ENCODE assay signal across 27 cellular contexts in genomic region chr2:219032051-219032745, GRCh38. TPM values are rescaled to one million over a fixed set of nuclear protein-coding genes. Genes with fewer than 3 reads are reported as not detected.
DNase-seq lines count a peak whose midpoint lies in the region; ATAC-seq, FAIRE-seq and TF ChIP-seq lines count a peak whose summit lies in the region.
"Had no signal": no experiment of that assay in that cellular context is flagged by ENCODE, and none has a peak within 500 bp of the region (broad histone marks: within the 10 kb centered on the region; RNA-seq: fewer than 3 reads in every experiment).

No MANE protein-coding gene starts in this region.

- H3K4me1 ChIP-seq in HepG2 (ENCODE audit: insufficient read depth, low read length) (peaks cover 1% of the 10 kb centered on the region), right lobe of liver (no peaks in the 10 kb centered on the region), kidney (ENCODE audit: control insufficient read depth in 1 of 2, insufficient read depth in 1 of 2, low read depth in 1 of 2, low read length in 2 of 2) (no peaks in the 10 kb centered on the region), upper lobe of right lung (no peaks in the 10 kb centered on the region), body of pancreas (no peaks in the 10 kb centered on the region)
- H3K4me1 ChIP-seq: A549; BE2C; BLaER1 treated with 17β-estradiol and CSF1 and Interleukin-3, amounts not matched to agents 10 nM and 100 nM had no signal

- no peak for TF ChIP-seq RAD21 in HepG2 (CRISPR knock-in tag; IDR thresholded peaks at IDR 0.05)

- TF ChIP-seq POLR2A in HepG2 (IDR thresholded peaks at IDR 0.05; ENCODE audit: insufficient read depth in 1 of 2, low read depth in 2 of 2, low read length in 2 of 2) (no peak), right lobe of liver (IDR thresholded peaks at IDR 0.05) (no peak), body of pancreas (IDR thresholded peaks at IDR 0.05) (no peak)

- H3K9ac ChIP-seq in HepG2 (ENCODE audit: insufficient read depth, low read depth, low read length) (no peak overlapping the region), kidney (ENCODE audit: low read length in 2 of 2) (no peak overlapping the region)
- H3K9ac ChIP-seq: BLaER1 treated with 17β-estradiol and CSF1 and Interleukin-3, amounts not matched to agents 10 nM and 100 nM had no signal

- no peak for ATAC-seq in HepG2
- ATAC-seq in right lobe of liver: no peak
- no peak for ATAC-seq in upper lobe of right lung
- no peak for ATAC-seq in body of pancreas
- ATAC-seq: A549, HCT116 had no signal

- H3K36me3 ChIP-seq in HepG2 (replicated peaks in 1 of 2; ENCODE audit: control insufficient read depth in 1 of 2, insufficient read depth in 2 of 2, low read length in 2 of 2) (no peaks in the 10 kb centered on the region), right lobe of liver (no peaks in the 10 kb centered on the region), kidney (ENCODE audit: control insufficient read depth in 1 of 2, insufficient read depth in 2 of 2, low read length in 2 of 2) (no peaks in the 10 kb centered on the region), upper lobe of right lung (no peaks in the 10 kb centered on the region), body of pancreas (replicated peaks in 1 of 2; ENCODE audit: insufficient read depth in 1 of 2, low read depth in 2 of 2) (no peaks in the 10 kb centered on the region)
- H3K36me3 ChIP-seq: BE2C; BLaER1 treated with 17β-estradiol and CSF1 and Interleukin-3, amounts not matched to agents 10 nM and 100 nM had no signal

- H3K27me3 ChIP-seq in HepG2 (ENCODE audit: control insufficient read depth in 1 of 2, insufficient read depth in 2 of 2, low read length in 2 of 2): peaks cover 12 to 69% of the 10 kb centered on the region in 2 experiments; a peak in 4 of 5 replicates
- no peaks in the 10 kb centered on the region for H3K27me3 ChIP-seq in right lobe of liver
- H3K27me3 ChIP-seq in upper lobe of right lung: peaks cover 45% of the 10 kb centered on the region
- no peaks in the 10 kb centered on the region for H3K27me3 ChIP-seq in body of pancreas
- H3K27me3 ChIP-seq: BE2C had no signal

- in situ Hi-C loops in HepG2 (cut with HindIII; ENCODE audit: extremely low pct_ligation_motif_present, low pct_unique_long_range_greater_than_20kb): no loop called here

- H3K9me3 ChIP-seq in HepG2 (ENCODE audit: low read length): no peaks in the 10 kb centered on the region
- H3K9me3 ChIP-seq in right lobe of liver: no peaks in the 10 kb centered on the region
- no peaks in the 10 kb centered on the region for H3K9me3 ChIP-seq in kidney (ENCODE audit: control insufficient read depth in 1 of 2, low read length in 2 of 2)
- no peaks in the 10 kb centered on the region for H3K9me3 ChIP-seq in upper lobe of right lung
- no peaks in the 10 kb centered on the region for H3K9me3 ChIP-seq in body of pancreas
- H3K9me3 ChIP-seq: A549; BE2C; BLaER1 treated with 17β-estradiol and CSF1 and Interleukin-3, amounts not matched to agents 10 nM and 100 nM had no signal

- no peak overlapping the region for H3K4me2 ChIP-seq in HepG2 (ENCODE audit: low read depth, low read length)
- H3K4me2 ChIP-seq: A549; BLaER1 treated with 17β-estradiol and CSF1 and Interleukin-3, amounts not matched to agents 10 nM and 100 nM had no signal

- no peak overlapping the region for H3K4me3 ChIP-seq in HepG2 (replicated peaks in 1 of 3; ENCODE audit: insufficient read depth in 1 of 3, low read depth in 2 of 3, low read length in 3 of 3)
- no peak overlapping the region for H3K4me3 ChIP-seq in right lobe of liver
- no peak overlapping the region for H3K4me3 ChIP-seq in kidney (ENCODE audit: low read length in 2 of 2)
- H3K4me3 ChIP-seq in upper lobe of right lung: no peak overlapping the region
- no peak overlapping the region for H3K4me3 ChIP-seq in body of pancreas
- H3K4me3 ChIP-seq: A549; BLaER1 treated with 17β-estradiol and CSF1 and Interleukin-3, amounts not matched to agents 10 nM and 100 nM had no signal

- no peaks in the 10 kb centered on the region for H3K79me2 ChIP-seq in HepG2 (ENCODE audit: insufficient read depth, low read length)

- BruUV-seq in HepG2 (replicated peaks; lab: Mats Ljungman, UMichigan): no TSS peak

- TF ChIP-seq CTCF in HepG2 (CRISPR knock-in tag; IDR thresholded peaks at IDR 0.05): no peak
- TF ChIP-seq CTCF in right lobe of liver (IDR thresholded peaks at IDR 0.05): no peak
- TF ChIP-seq CTCF in kidney (IDR thresholded peaks at IDR 0.05; ENCODE audit: borderline replicate concordance, extremely low read depth, insufficient read depth): no peak
- TF ChIP-seq CTCF in upper lobe of right lung (IDR thresholded peaks at IDR 0.05): no peak
- TF ChIP-seq CTCF in body of pancreas (IDR thresholded peaks at IDR 0.05): no peak

- no peak overlapping the region for H2AFZ ChIP-seq in HepG2 (ENCODE audit: low read length)

- WGBS in HepG2 (ENCODE audit: low lambda C conversion rate): 17% methylated on average over 20 of the region's 23 CpGs
- WGBS in right lobe of liver (ENCODE audit: insufficient coverage, low coverage, low lambda C conversion rate, missing lambda C conversion rate): 70% methylated on average over 11 of the region's 23 CpGs
- WGBS in body of pancreas, 2 donors: 69 to 76% methylated on average over 16 to 23 of the region's 23 CpGs

- no peak for TF ChIP-seq EP300 in HepG2 (IDR thresholded peaks at IDR 0.05; ENCODE audit: low read depth in 2 of 2, low read length in 2 of 2)
- TF ChIP-seq EP300 in HepG2 (CRISPR knock-in tag; IDR thresholded peaks at IDR 0.05; ENCODE audit: borderline replicate concordance): no peak

- DNase-seq in HepG2 (ENCODE audit: low spot score): no peak
- no peak for DNase-seq in right lobe of liver
- peak; percentile 4 for DNase-seq in NCI-H82 treated with DMSO at 0.1 percent for 48 hours (lab: John Stamatoyannopoulos, UW; ENCODE audit: unreplicated experiment)
- DNase-seq in kidney: peak; percentile 54
- peak; percentile 46 for DNase-seq in upper lobe of right lung
- DNase-seq in SW480 (ENCODE audit: low spot score): no peak
- DNase-seq in body of pancreas: no peak
- DNase-seq in NCI-H2107 (lab: John Stamatoyannopoulos, UW): no peak
- DNase-seq: 8988T; ACHN; AML-193; BE2C; Calu3; CD4-positive, alpha-beta memory T cell; COR-L47; DMS53; DMS79 treated with DMSO at 0.1 percent for 48 hours; GF-D8; H9 had no signal

- H4K20me1 ChIP-seq in HepG2 (ENCODE audit: insufficient read depth, low read length): peaks cover 8% of the 10 kb centered on the region; the same call in 1 of the 2 replicates

- FAIRE-seq in HepG2 (lab: Jason Lieb, UNC) (no peak), kidney (lab: Jason Lieb, UNC) (no peak)
- FAIRE-seq: A549, GM12891, GM18507 had no signal

- CTCF ChIA-PET in HepG2 (lab: Yijun Ruan, JAX; ENCODE audit: low intra/inter-chr PET ratio, low total read pairs): no interaction called here

- intact Hi-C loops in HepG2 (cut with micrococcal nuclease; ENCODE audit: unreplicated experiment) (no loop called here), right lobe of liver (cut with DNase I) (no loop called here), kidney (cut with DNase I) (no loop called here), upper lobe of right lung (cut with DNase I) (no loop called here), body of pancreas (cut with DNase I) (no loop called here)

- POLR2A ChIA-PET in HepG2 (lab: Yijun Ruan, JAX): no interaction called here

- H3K27ac ChIP-seq in HepG2 (ENCODE audit: extremely low read length, insufficient read depth, low read length) (no peak overlapping the region), right lobe of liver (no peak overlapping the region), kidney (ENCODE audit: low read depth in 2 of 2, low read length in 2 of 2) (no peak overlapping the region), upper lobe of right lung (no peak overlapping the region), body of pancreas (no peak overlapping the region)
- H3K27ac ChIP-seq: A549; BLaER1 treated with 17β-estradiol and CSF1 and Interleukin-3, amounts not matched to agents 10 nM and 100 nM had no signal

RNA-seq across cellular contexts. Expression of gene CFAP65, which starts 9.1 kb away (rescaled TPM):
- not detected in 2 replicates for total RNA-seq in HepG2 (2016; rRNA removed; fragmentation: Illumina TruSeq; extraction: Trizol)
- not detected in 2 replicates for total RNA-seq in HepG2 (2016; cell fraction: cytosol; rRNA removed; fragmentation: Illumina TruSeq; extraction: Trizol; ENCODE audit: low read depth)
- not detected in 2 replicates for total RNA-seq in HepG2 (2016; cell fraction: insoluble cytoplasmic fraction; rRNA removed; fragmentation: Illumina TruSeq; extraction: Trizol)
- total RNA-seq in HepG2 (2016; cell fraction: membrane; rRNA removed; fragmentation: Illumina TruSeq; extraction: Trizol): not detected in 2 replicates
- not detected in 2 replicates for total RNA-seq in HepG2 (2016; cell fraction: nucleus; rRNA removed; fragmentation: Illumina TruSeq; extraction: Trizol)
- 0.03 and 0.05 TPM in 2 replicates for polyA plus RNA-seq in HepG2 (2011; rRNA removed)
- polyA plus RNA-seq in HepG2 (2011; cell fraction: cytosol; rRNA removed): 0.03 TPM in 2 replicates
- polyA plus RNA-seq in HepG2 (2011; cell fraction: nucleus; rRNA removed): 0.17 and 0.18 TPM in 2 replicates
- polyA plus RNA-seq in HepG2 (2012): 0.09 TPM in 1 of 2 replicates, not detected in the other
- polyA plus RNA-seq in HepG2 (2016; cell fraction: cytosol; fragmentation: Illumina TruSeq; extraction: Trizol; ENCODE audit: low read depth): not detected in 2 replicates
- not detected in 2 replicates for polyA plus RNA-seq in HepG2 (2016; cell fraction: insoluble cytoplasmic fraction; fragmentation: Illumina TruSeq; extraction: Trizol; ENCODE audit: low read depth)
- polyA plus RNA-seq in HepG2 (2016; cell fraction: membrane; fragmentation: Illumina TruSeq; extraction: Trizol; ENCODE audit: low read depth): not detected in 2 replicates
- not detected in 2 replicates for polyA plus RNA-seq in HepG2 (2016; cell fraction: nucleus; fragmentation: Illumina TruSeq; extraction: Trizol; ENCODE audit: insufficient read depth, low read depth)
- polyA minus RNA-seq in HepG2 (2011; rRNA and poly(A)+ RNA removed; ENCODE audit: low replicate concordance): not detected in 2 replicates
- polyA minus RNA-seq in HepG2 (2011; cell fraction: cytosol; rRNA and poly(A)+ RNA removed): not detected in 2 replicates
- polyA minus RNA-seq in HepG2 (2011; cell fraction: nucleus; rRNA and poly(A)+ RNA removed): not detected in 2 replicates
- total RNA-seq in right lobe of liver: not detected
- total RNA-seq in kidney: 2.0 TPM
- 0.73 TPM for polyA plus RNA-seq in kidney (ENCODE audit: insufficient read depth, low read depth, low replicate concordance)
- not detected for total RNA-seq in upper lobe of right lung
- not detected for total RNA-seq in body of pancreas
- total RNA-seq: CD4-positive, alpha-beta memory T cell; G401 had no signal
- polyA plus RNA-seq: CD4-positive, alpha-beta memory T cell had no signal

RNA-seq across cellular contexts. Expression of gene IHH, which starts 28.5 kb away (rescaled TPM):
- total RNA-seq in HepG2 (2016; rRNA removed; fragmentation: Illumina TruSeq; extraction: Trizol): 0.15 and 0.42 TPM in 2 replicates
- total RNA-seq in HepG2 (2016; cell fraction: cytosol; rRNA removed; fragmentation: Illumina TruSeq; extraction: Trizol; ENCODE audit: low read depth): 0.20 TPM in 1 of 2 replicates, not detected in the other
- 0.31 and 0.39 TPM in 2 replicates for total RNA-seq in HepG2 (2016; cell fraction: insoluble cytoplasmic fraction; rRNA removed; fragmentation: Illumina TruSeq; extraction: Trizol)
- 0.28 and 0.31 TPM in 2 replicates for total RNA-seq in HepG2 (2016; cell fraction: membrane; rRNA removed; fragmentation: Illumina TruSeq; extraction: Trizol)
- total RNA-seq in HepG2 (2016; cell fraction: nucleus; rRNA removed; fragmentation: Illumina TruSeq; extraction: Trizol): 0.63 and 0.90 TPM in 2 replicates
- polyA plus RNA-seq in HepG2 (2011; rRNA removed): 0.10 TPM in 1 of 2 replicates, not detected in the other
- polyA plus RNA-seq in HepG2 (2011; cell fraction: cytosol; rRNA removed): 0.09 TPM in 2 replicates
- 0.16 and 0.37 TPM in 2 replicates for polyA plus RNA-seq in HepG2 (2011; cell fraction: nucleus; rRNA removed)
- polyA plus RNA-seq in HepG2 (2012): 0.08 and 0.12 TPM in 2 replicates
- polyA plus RNA-seq in HepG2 (2016; cell fraction: cytosol; fragmentation: Illumina TruSeq; extraction: Trizol; ENCODE audit: low read depth): 0.11 and 0.16 TPM in 2 replicates
- polyA plus RNA-seq in HepG2 (2016; cell fraction: insoluble cytoplasmic fraction; fragmentation: Illumina TruSeq; extraction: Trizol; ENCODE audit: low read depth): 0.30 and 0.58 TPM in 2 replicates
- 0.41 and 0.43 TPM in 2 replicates for polyA plus RNA-seq in HepG2 (2016; cell fraction: membrane; fragmentation: Illumina TruSeq; extraction: Trizol; ENCODE audit: low read depth)
- polyA plus RNA-seq in HepG2 (2016; cell fraction: nucleus; fragmentation: Illumina TruSeq; extraction: Trizol; ENCODE audit: insufficient read depth, low read depth): 0.81 and 1.1 TPM in 2 replicates
- polyA minus RNA-seq in HepG2 (2011; rRNA and poly(A)+ RNA removed; ENCODE audit: low replicate concordance): 0.26 TPM in 1 of 2 replicates, not detected in the other
- polyA minus RNA-seq in HepG2 (2011; cell fraction: cytosol; rRNA and poly(A)+ RNA removed): not detected in 2 replicates
- 0.26 and 0.50 TPM in 2 replicates for polyA minus RNA-seq in HepG2 (2011; cell fraction: nucleus; rRNA and poly(A)+ RNA removed)
- total RNA-seq in right lobe of liver: 1 to 10 TPM in 3 of 6 experiments, under 1 TPM in 3; 0.42 to 3.9 (median 1.1) TPM
- 0.88 TPM for total RNA-seq in kidney
- polyA plus RNA-seq in kidney (ENCODE audit: insufficient read depth, low read depth, low replicate concordance): 3.1 TPM
- 0.69 TPM for total RNA-seq in upper lobe of right lung
- 1 to 10 TPM in 1 of 2 donors, not detected in 1; 1.0 TPM for total RNA-seq in body of pancreas
- total RNA-seq: Daoy, G401, H4, H9 had no signal
- polyA plus RNA-seq: CD4-positive, alpha-beta memory T cell had no signal

RNA-seq across cellular contexts. Expression of gene CRYBA2, which starts 39.0 kb away (rescaled TPM):
- total RNA-seq in HepG2 (2016; rRNA removed; fragmentation: Illumina TruSeq; extraction: Trizol) (not detected in 2 replicates), right lobe of liver (not detected), kidney (not detected), upper lobe of right lung (not detected), body of pancreas (10 to 100 TPM; 23.1 to 26.4 TPM)
- not detected in 2 replicates for total RNA-seq in HepG2 (2016; cell fraction: cytosol; rRNA removed; fragmentation: Illumina TruSeq; extraction: Trizol; ENCODE audit: low read depth)
- total RNA-seq in HepG2 (2016; cell fraction: insoluble cytoplasmic fraction; rRNA removed; fragmentation: Illumina TruSeq; extraction: Trizol): not detected in 2 replicates
- total RNA-seq in HepG2 (2016; cell fraction: membrane; rRNA removed; fragmentation: Illumina TruSeq; extraction: Trizol): not detected in 2 replicates
- total RNA-seq in HepG2 (2016; cell fraction: nucleus; rRNA removed; fragmentation: Illumina TruSeq; extraction: Trizol): not detected in 2 replicates
- polyA plus RNA-seq in HepG2 (2011; rRNA removed) (not detected in 2 replicates), kidney (ENCODE audit: insufficient read depth, low read depth, low replicate concordance) (not detected)
- not detected in 2 replicates for polyA plus RNA-seq in HepG2 (2011; cell fraction: cytosol; rRNA removed)
- polyA plus RNA-seq in HepG2 (2011; cell fraction: nucleus; rRNA removed): not detected in 2 replicates
- not detected in 2 replicates for polyA plus RNA-seq in HepG2 (2012)
- not detected in 2 replicates for polyA plus RNA-seq in HepG2 (2016; cell fraction: cytosol; fragmentation: Illumina TruSeq; extraction: Trizol; ENCODE audit: low read depth)
- not detected in 2 replicates for polyA plus RNA-seq in HepG2 (2016; cell fraction: insoluble cytoplasmic fraction; fragmentation: Illumina TruSeq; extraction: Trizol; ENCODE audit: low read depth)
- polyA plus RNA-seq in HepG2 (2016; cell fraction: membrane; fragmentation: Illumina TruSeq; extraction: Trizol; ENCODE audit: low read depth): not detected in 2 replicates
- not detected in 2 replicates for polyA plus RNA-seq in HepG2 (2016; cell fraction: nucleus; fragmentation: Illumina TruSeq; extraction: Trizol; ENCODE audit: insufficient read depth, low read depth)
- not detected in 2 replicates for polyA minus RNA-seq in HepG2 (2011; rRNA and poly(A)+ RNA removed; ENCODE audit: low replicate concordance)
- polyA minus RNA-seq in HepG2 (2011; cell fraction: cytosol; rRNA and poly(A)+ RNA removed): not detected in 2 replicates
- not detected in 2 replicates for polyA minus RNA-seq in HepG2 (2011; cell fraction: nucleus; rRNA and poly(A)+ RNA removed)
- total RNA-seq: Calu3; CD4-positive, alpha-beta memory T cell; G401; H4; H9 had no signal
- polyA plus RNA-seq: A549; CD4-positive, alpha-beta memory T cell had no signal

RNA-seq across cellular contexts. Expression of gene FEV, which starts 47.2 kb away (rescaled TPM):
- total RNA-seq in HepG2 (2016; rRNA removed; fragmentation: Illumina TruSeq; extraction: Trizol): not detected in 2 replicates
- total RNA-seq in HepG2 (2016; cell fraction: cytosol; rRNA removed; fragmentation: Illumina TruSeq; extraction: Trizol; ENCODE audit: low read depth): not detected in 2 replicates
- total RNA-seq in HepG2 (2016; cell fraction: insoluble cytoplasmic fraction; rRNA removed; fragmentation: Illumina TruSeq; extraction: Trizol): not detected in 2 replicates
- not detected in 2 replicates for total RNA-seq in HepG2 (2016; cell fraction: membrane; rRNA removed; fragmentation: Illumina TruSeq; extraction: Trizol)
- not detected in 2 replicates for total RNA-seq in HepG2 (2016; cell fraction: nucleus; rRNA removed; fragmentation: Illumina TruSeq; extraction: Trizol)
- not detected in 2 replicates for polyA plus RNA-seq in HepG2 (2011; rRNA removed)
- polyA plus RNA-seq in HepG2 (2011; cell fraction: cytosol; rRNA removed): not detected in 2 replicates
- not detected in 2 replicates for polyA plus RNA-seq in HepG2 (2011; cell fraction: nucleus; rRNA removed)
- not detected in 2 replicates for polyA plus RNA-seq in HepG2 (2012)
- polyA plus RNA-seq in HepG2 (2016; cell fraction: cytosol; fragmentation: Illumina TruSeq; extraction: Trizol; ENCODE audit: low read depth): not detected in 2 replicates
- not detected in 2 replicates for polyA plus RNA-seq in HepG2 (2016; cell fraction: insoluble cytoplasmic fraction; fragmentation: Illumina TruSeq; extraction: Trizol; ENCODE audit: low read depth)
- polyA plus RNA-seq in HepG2 (2016; cell fraction: membrane; fragmentation: Illumina TruSeq; extraction: Trizol; ENCODE audit: low read depth): not detected in 2 replicates
- polyA plus RNA-seq in HepG2 (2016; cell fraction: nucleus; fragmentation: Illumina TruSeq; extraction: Trizol; ENCODE audit: insufficient read depth, low read depth): not detected in 2 replicates
- polyA minus RNA-seq in HepG2 (2011; rRNA and poly(A)+ RNA removed; ENCODE audit: low replicate concordance): not detected in 2 replicates
- polyA minus RNA-seq in HepG2 (2011; cell fraction: cytosol; rRNA and poly(A)+ RNA removed): not detected in 2 replicates
- not detected in 2 replicates for polyA minus RNA-seq in HepG2 (2011; cell fraction: nucleus; rRNA and poly(A)+ RNA removed)
- total RNA-seq in right lobe of liver: not detected
- total RNA-seq in kidney: not detected
- not detected for polyA plus RNA-seq in kidney (ENCODE audit: insufficient read depth, low read depth, low replicate concordance)
- total RNA-seq in upper lobe of right lung: not detected
- not detected for total RNA-seq in body of pancreas
- total RNA-seq: Calu3; CD4-positive, alpha-beta memory T cell; G401; H4; H9 had no signal
- polyA plus RNA-seq: A549; CD4-positive, alpha-beta memory T cell had no signal

Comparison
In these comparisons a context has a peak if more than half of its experiments do, and no peak if none do; other contexts are left out.
1. DNase-seq: peak in NCI-H82 treated with DMSO at 0.1 percent for 48 hours (single experiment), kidney (single experiment) and upper lobe of right lung (single experiment); none in HepG2 (single experiment), right lobe of liver (0 of 3), SW480 (single experiment), body of pancreas (0 of 4) and NCI-H2107 (single experiment).
2. RNA of gene CRYBA2, which starts 39.0 kb away (total RNA-seq): 23.1 to 26.4 TPM in body of pancreas; not detected in HepG2, not detected in right lobe of liver, not detected in kidney (single experiment) and not detected in upper lobe of right lung (single experiment); every median in the first group is over 10 times any median in the second.